Comparison of ENCODE assay signal across 8 cellular contexts in the genomic region with DNA sequence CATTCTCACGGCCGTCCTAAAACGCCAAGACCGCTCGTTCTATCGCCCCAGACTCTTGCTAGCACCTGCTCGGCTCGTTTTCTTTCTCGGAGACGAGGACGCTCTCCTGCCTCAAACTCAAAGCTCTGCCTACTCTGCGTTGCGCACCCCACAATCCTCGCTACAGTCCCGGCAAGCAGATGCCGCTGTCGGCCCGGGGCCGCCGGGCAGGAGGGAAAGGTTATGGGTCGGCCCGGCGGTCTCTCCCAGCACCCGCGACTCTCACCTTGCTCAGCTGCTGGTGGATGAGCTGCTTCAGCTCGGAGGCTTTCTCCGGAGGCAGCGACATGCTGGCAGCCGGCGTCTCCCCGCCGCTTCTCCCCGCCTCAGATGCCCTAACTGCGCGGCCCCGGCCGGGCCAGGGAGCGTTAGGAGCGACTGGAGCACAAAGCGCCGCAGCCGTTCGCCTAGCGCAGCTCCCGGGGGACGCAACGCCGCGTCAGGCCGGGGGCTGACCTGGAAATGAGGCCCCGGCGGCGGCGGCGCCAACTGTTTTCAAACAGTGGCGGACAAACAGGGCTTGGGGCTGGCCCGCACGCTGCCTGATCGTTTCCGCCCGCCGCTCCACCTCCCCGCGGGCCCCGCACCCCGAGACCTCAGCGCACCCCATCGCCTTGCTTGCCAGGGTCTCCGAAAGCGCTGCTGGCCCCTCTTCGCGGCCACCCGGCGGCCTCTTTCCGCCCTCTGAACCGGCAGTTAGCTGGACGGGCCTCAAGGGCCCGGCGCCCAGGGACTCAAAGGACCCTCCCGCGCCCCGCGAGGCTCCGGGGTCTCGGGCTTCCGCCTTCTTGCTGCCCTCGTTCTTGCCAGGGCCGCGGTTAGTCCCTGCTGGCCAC. TPM values are rescaled to one million over a fixed set of nuclear protein-coding genes. Genes with fewer than 3 reads are reported as not detected.
A peak's percentile ranks its signal among the peaks of the same experiment; 100 is the strongest.
DNase-seq lines count a peak whose midpoint lies in the region; ATAC-seq, FAIRE-seq and TF ChIP-seq lines count a peak whose summit lies in the region.

A gene with protein sequence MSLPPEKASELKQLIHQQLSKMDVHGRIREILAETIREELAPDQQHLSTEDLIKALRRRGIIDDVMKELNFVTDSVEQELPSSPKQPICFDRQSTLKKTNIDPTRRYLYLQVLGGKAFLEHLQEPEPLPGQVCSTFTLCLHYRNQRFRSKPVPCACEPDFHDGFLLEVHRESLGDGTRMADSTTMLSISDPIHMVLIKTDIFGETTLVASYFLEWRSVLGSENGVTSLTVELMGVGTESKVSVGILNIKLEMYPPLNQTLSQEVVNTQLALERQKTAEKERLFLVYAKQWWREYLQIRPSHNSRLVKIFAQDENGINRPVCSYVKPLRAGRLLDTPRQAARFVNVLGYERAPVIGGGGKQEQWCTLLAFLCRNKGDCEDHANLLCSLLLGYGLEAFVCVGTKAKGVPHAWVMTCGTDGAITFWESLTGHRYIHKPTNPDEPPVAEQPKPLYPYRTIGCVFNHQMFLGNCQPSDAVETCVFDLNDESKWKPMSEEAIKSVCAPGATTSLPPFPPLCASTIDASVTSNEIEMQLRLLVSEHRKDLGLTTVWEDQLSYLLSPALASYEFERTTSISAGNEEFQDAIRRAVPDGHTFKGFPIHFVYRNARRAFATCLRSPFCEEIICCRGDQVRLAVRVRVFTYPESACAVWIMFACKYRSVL (minus strand): TSS at position 503 of the 875 bp plus-strand sequence. CDS start 175 bp downstream, at position 328.
PSMG2 (plus strand) TSS at position 822 of the 875 bp plus-strand sequence. CDS start 66 bp downstream, outside the sequence.

- no peak for FAIRE-seq in D721Med (lab: Jason Lieb, UNC)

- peak; percentile 81 for ATAC-seq in GM21423 (IDR thresholded peaks at IDR 0.05; ENCODE audit: unreplicated experiment)

- TF ChIP-seq CTCF in D721Med (IDR thresholded peaks at IDR 0.05; ENCODE audit: insufficient read depth, missing control alignments) (no peak), epithelial cell of esophagus (IDR thresholded peaks at IDR 0.05; ENCODE audit: insufficient read depth, low read depth, low read length, missing control alignments) (no peak)

- peak within 1 kb of the TSS; percentile 98 for H3K9ac ChIP-seq in HUES64 (ENCODE audit: low read depth, low read length)

- H3K9me3 ChIP-seq in HUES64 (ENCODE audit: insufficient read depth, low read depth, low read length): no peaks in the 10 kb centered on the region

- H3K27me3 ChIP-seq in HUES64 (ENCODE audit: insufficient read depth, low read length): no peaks in the 10 kb centered on the region

- under 1% methylated on average over 89 of the region's 89 CpGs for WGBS in HUES64

- H3K27ac ChIP-seq in HUES64 (ENCODE audit: low read depth, low read length): peak within 1 kb of the TSS; percentile 94

- peak within 1 kb of the TSS; percentile 97 for H3K4me3 ChIP-seq in HUES64 (ENCODE audit: low read length)
- peak within 1 kb of the TSS; percentile 83 for H3K4me3 ChIP-seq in epithelial cell of esophagus (ENCODE audit: low read length)

- DNase-seq in D721Med (ENCODE audit: insufficient read length, low spot score) (peak; percentile 79), OCI-M2 (lab: John Stamatoyannopoulos, UW; ENCODE audit: unreplicated experiment) (peak; percentile 4), activated T-cell treated with anti-CD3 and anti-CD28 coated beads for 24 hours (ENCODE audit: low read depth) (peak; percentile 76), epithelial cell of esophagus (ENCODE audit: low read depth) (peak; percentile 93), mucosa of gallbladder (ENCODE audit: low spot score) (peak; percentile 88)
- peak; percentile 77 for DNase-seq in stimulated activated CD8-positive, alpha-beta memory T cell treated with anti-CD3 and anti-CD28 coated beads, Interleukin-4, amount 100 ng/mL, for 24 hours (ENCODE audit: low read depth)

- peaks cover 10% of the 10 kb centered on the region for H3K4me1 ChIP-seq in HUES64 (ENCODE audit: insufficient read depth, low read length)

- peaks cover 52% of the 10 kb centered on the region for H3K36me3 ChIP-seq in HUES64 (ENCODE audit: insufficient read depth, low read length)

RNA-seq across cellular contexts. Expression of the first gene that starts in this region (rescaled TPM):
- polyA plus RNA-seq in HUES64 (2013, experiment 1 of 2): 13.9 TPM
- polyA plus RNA-seq in HUES64 (2013, experiment 2 of 2): 14.4 TPM
- 3.7 TPM for total RNA-seq in mucosa of gallbladder

RNA-seq across cellular contexts. Expression of gene PSMG2, which starts in this region (rescaled TPM):
- 82.0 TPM for polyA plus RNA-seq in HUES64 (2013, experiment 1 of 2)
- 89.9 TPM for polyA plus RNA-seq in HUES64 (2013, experiment 2 of 2)
- 61.5 TPM for total RNA-seq in mucosa of gallbladder

Comparison
In these comparisons a context has a peak if more than half of its experiments do, and no peak if none do; other contexts are left out.
1. Peak in every context shown above with its lines: DNase-seq, ATAC-seq, H3K4me3 ChIP-seq and H3K27ac ChIP-seq.
2. DNase-seq: peak in every context shown above with its lines; median percentile 93 in epithelial cell of esophagus; 88 in mucosa of gallbladder; 79 in D721Med; 77 in stimulated activated CD8-positive, alpha-beta memory T cell treated with anti-CD3 and anti-CD28 coated beads, Interleukin-4, amount 100 ng/mL, for 24 hours; 76 in activated T-cell treated with anti-CD3 and anti-CD28 coated beads for 24 hours; 4 in OCI-M2.